Comparison of ENCODE assay signal across 11 cellular contexts in the genomic region with DNA sequence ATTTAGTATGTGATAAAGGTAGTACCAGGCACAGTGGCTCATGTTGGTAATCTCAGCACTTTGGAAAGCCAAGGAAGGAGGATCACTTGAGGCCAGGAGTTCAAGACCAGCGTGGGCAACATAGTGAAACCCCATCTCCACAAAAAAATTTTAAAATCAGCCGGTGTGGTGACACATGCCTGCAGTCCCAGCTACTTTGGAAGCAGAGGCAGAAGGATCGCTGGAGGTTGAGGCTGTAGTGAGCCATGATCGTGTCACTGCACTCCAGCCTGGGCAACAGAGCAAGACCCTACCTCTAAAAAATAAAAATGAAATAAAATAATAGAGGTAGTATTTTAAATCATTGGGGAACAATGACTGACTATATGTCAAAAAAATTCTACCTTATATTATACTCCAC.
"Had no signal": no experiment of that assay in that cellular context is flagged by ENCODE, and none has a peak within 500 bp of the region (broad histone marks: within the 10 kb centered on the region; RNA-seq: fewer than 3 reads in every experiment).

No MANE protein-coding gene starts in this region.

- H3K9ac ChIP-seq: GM23248 had no signal

- DNase-seq: GM23248, GOT3, H7, H9, HCEC 1CT, HFFc6 had no signal

- ATAC-seq: GM23338, HCT116 had no signal

- H3K4me2 ChIP-seq: GM23338 had no signal

- H3K4me1 ChIP-seq: HAP-1 had no signal

- H2AFZ ChIP-seq: GM23248, GM23338 had no signal

- H3K27ac ChIP-seq: GM23248 had no signal

- FAIRE-seq: H1, H54 had no signal

- H3K4me3 ChIP-seq: GM23248, GM23338, HAP-1 had no signal

- H3K9me3 ChIP-seq: HAP-1 had no signal
